Comparison of ENCODE assay signal across 12 cellular contexts in the genomic region with DNA sequence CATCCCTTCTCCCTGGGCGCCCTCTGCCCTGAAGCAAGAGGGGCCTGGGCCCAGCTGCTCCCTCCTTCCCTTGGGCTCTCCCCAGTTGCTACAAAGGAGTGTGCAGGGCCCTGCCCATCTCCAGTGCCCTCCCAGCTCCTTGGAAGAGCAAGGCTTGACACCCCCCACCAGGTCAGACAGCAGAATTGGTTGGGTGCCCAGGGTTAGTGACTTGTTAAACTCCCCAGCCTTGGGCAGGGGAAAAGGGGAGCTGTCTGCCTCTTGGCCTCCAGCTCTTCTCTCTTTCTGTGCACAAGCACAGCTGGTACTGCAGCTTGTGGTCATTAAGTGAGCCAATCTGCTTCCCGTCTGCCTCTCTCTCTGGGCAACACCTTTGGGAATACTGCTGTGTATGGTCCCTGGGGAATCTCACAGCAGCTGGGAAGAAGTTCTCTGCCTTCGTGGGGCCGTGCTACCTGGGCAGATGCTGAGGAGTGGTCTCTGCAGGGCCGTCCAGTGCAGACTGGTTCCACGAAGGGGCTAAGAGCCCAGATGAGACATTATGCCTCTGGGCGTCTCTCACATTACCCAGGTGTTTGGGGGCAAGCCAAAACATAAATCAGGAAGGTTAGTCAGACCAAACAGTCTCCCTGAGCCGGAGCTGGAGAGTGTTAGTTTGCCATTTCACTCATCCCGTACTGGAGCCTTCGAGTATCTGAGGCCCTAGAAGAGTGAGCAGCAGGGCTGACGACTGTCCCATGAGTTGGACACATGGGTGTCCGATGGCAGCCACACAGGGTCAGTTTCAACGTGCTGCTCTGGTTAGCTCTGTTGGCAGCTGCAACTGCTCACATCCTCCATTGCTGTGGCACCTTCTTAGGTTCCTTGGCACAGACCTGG. TPM values are rescaled to one million over a fixed set of nuclear protein-coding genes. Genes with fewer than 3 reads are reported as not detected.
DNase-seq lines count a peak whose midpoint lies in the region; ATAC-seq, FAIRE-seq and TF ChIP-seq lines count a peak whose summit lies in the region.
"Had no signal": no experiment of that assay in that cellular context is flagged by ENCODE, and none has a peak within 500 bp of the region (broad histone marks: within the 10 kb centered on the region; RNA-seq: fewer than 3 reads in every experiment).

No MANE protein-coding gene starts in this region.

- DNase-seq in A172 (ENCODE audit: low spot score) (peak; percentile 61), H54 (ENCODE audit: insufficient read length, low spot score) (peak; percentile 32), RWPE1 (ENCODE audit: low spot score) (peak; percentile 67), fibroblast of villous mesenchyme (ENCODE audit: low read depth) (peak; percentile 15), medulla oblongata (ENCODE audit: extremely low spot score) (no peak), globus pallidus (ENCODE audit: low spot score) (no peak)
- DNase-seq: adrenal gland; stimulated activated naive CD8-positive, alpha-beta T cell treated with anti-CD3 and anti-CD28 coated beads, Interleukin-15, amount 100 ng/mL, for 72 hours; T-helper 2 cell had no signal

- no peak for ATAC-seq in GM18858 (IDR thresholded peaks at IDR 0.05; ENCODE audit: unreplicated experiment)
- no peak for ATAC-seq in GM19324 (IDR thresholded peaks at IDR 0.05; ENCODE audit: low FRiP score, unreplicated experiment)
- ATAC-seq: HCT116; stimulated activated naive CD8-positive, alpha-beta T cell treated with anti-CD3 and anti-CD28 coated beads, Interleukin-15, amount 100 ng/mL, for 72 hours had no signal

- CTCF ChIA-PET in RWPE1 (lab: Yijun Ruan, JAX), result interaction anchor here (0.5 to 0.8 kb wide), 5 partner anchors 15 to 772 kb away, joined by 3 to 4 read pairs (median 3); no protein-coding TSS in a partner anchor

- peak overlapping the region; percentile 91 for H3K27ac ChIP-seq in RWPE1

- no peak for FAIRE-seq in H54 (lab: Jason Lieb, UNC)

- no peak overlapping the region for H3K4me3 ChIP-seq in fibroblast of villous mesenchyme (ENCODE audit: low read depth, low read length)
- H3K4me3 ChIP-seq: adrenal gland had no signal

- no peak for TF ChIP-seq CTCF in RWPE1 (conservative IDR thresholded peaks at IDR 0.05; ENCODE audit: low read depth)
- TF ChIP-seq CTCF in fibroblast of villous mesenchyme (IDR thresholded peaks at IDR 0.05; ENCODE audit: insufficient read depth, low read depth, low read length), result no peak

- POLR2A ChIA-PET in RWPE1 (lab: Yijun Ruan, JAX; ENCODE audit: low non-redundant PET), result no interaction called here

- TF ChIP-seq POLR2A in H54 (IDR thresholded peaks at IDR 0.05; ENCODE audit: low read depth, low read length), result no peak

RNA-seq across cellular contexts. Expression of gene TMEM53, which starts 37.3 kb away (rescaled TPM):
- total RNA-seq in A172 (2014; rRNA removed; shearing (Covaris generic)), result 3.7 and 4.6 TPM in 2 replicates
- 6.4 and 7.3 TPM in 2 replicates for total RNA-seq in fibroblast of villous mesenchyme

RNA-seq across cellular contexts. Expression of gene ARMH1, which starts 37.6 kb away (rescaled TPM):
- total RNA-seq in A172 (2014; rRNA removed; shearing (Covaris generic)), result not detected in 2 replicates
- total RNA-seq in fibroblast of villous mesenchyme, result 0.32 and 0.43 TPM in 2 replicates

Comparison
In these comparisons a context has a peak if more than half of its experiments do, and no peak if none do; other contexts are left out.
1. DNase-seq: peak in A172 (single experiment), H54 (single experiment), RWPE1 (single experiment) and fibroblast of villous mesenchyme (single experiment); none in medulla oblongata (single experiment) and globus pallidus (single experiment).